Comparison of ENCODE assay signal across 9 cellular contexts in genomic region chr17:45223541-45224528, GRCh38. TPM values are rescaled to one million over a fixed set of nuclear protein-coding genes. Genes with fewer than 3 reads are reported as not detected.
DNase-seq lines count a peak whose midpoint lies in the region; ATAC-seq and TF ChIP-seq lines count a peak whose summit lies in the region.
"Had no signal": no experiment of that assay in that cellular context is flagged by ENCODE, and none has a peak within 500 bp of the region (broad histone marks: within the 10 kb centered on the region; RNA-seq: fewer than 3 reads in every experiment).

No MANE protein-coding gene starts in this region.

- peak overlapping the region; percentile 100 for H3K27ac Mint-ChIP-seq in CD8-positive, alpha-beta T cell
- H3K27ac Mint-ChIP-seq in activated naive CD8-positive, alpha-beta T cell treated with anti-CD3 and anti-CD28 coated beads, Interleukin-2, amount 10 ng/mL, durations not matched to agents 7 days and 5 days = peak overlapping the region; percentile 99

- no peak overlapping the region for H3K14ac ChIP-seq in neuronal stem cell (ENCODE audit: low read length)

- no peak overlapping the region for H2BK5ac ChIP-seq in neuronal stem cell (ENCODE audit: low read length)

- peaks cover 67% of the 10 kb centered on the region for H3K4me1 ChIP-seq in CD8-positive, alpha-beta T cell (ENCODE audit: insufficient read depth, low read length)
- H3K4me1 ChIP-seq in neuronal stem cell (ENCODE audit: control insufficient read depth in 2 of 2, insufficient read depth in 1 of 2, low read depth in 1 of 2, low read length in 2 of 2) = peaks cover 3 to 7% of the 10 kb centered on the region in 2 donors
- H3K4me1 ChIP-seq in aorta (ENCODE audit: control insufficient read depth in 1 of 2, insufficient read depth in 2 of 2, low read length in 2 of 2) = no peaks in the 10 kb centered on the region

- H2BK15ac ChIP-seq in neuronal stem cell (ENCODE audit: low read length) = no peak overlapping the region

- WGBS in neuronal stem cell (ENCODE audit: extremely low coverage in 2 of 2, insufficient read length in 2 of 2, insufficient replicate concordance in 1 of 2), 2 donors = no CpG with 5 or more reads among the region's 12 CpGs
- 89 to 96% methylated on average over 12 of the region's 12 CpGs for WGBS in aorta, 2 donors

- H4K8ac ChIP-seq in neuronal stem cell (ENCODE audit: low read depth, low read length) = no peak overlapping the region

- H2AK5ac ChIP-seq in neuronal stem cell (ENCODE audit: low read depth, low read length) = no peak overlapping the region

- no peak overlapping the region for H3K4me2 ChIP-seq in neuronal stem cell (ENCODE audit: insufficient read depth, low read length, poor library complexity, severe bottlenecking)

- H2BK120ac ChIP-seq in neuronal stem cell (ENCODE audit: low read depth, low read length) = no peak overlapping the region

- peak overlapping the region; percentile 83 for H4K91ac ChIP-seq in neuronal stem cell (ENCODE audit: low read depth, low read length, poor library complexity)

- H3K36me3 ChIP-seq in CD8-positive, alpha-beta T cell (ENCODE audit: insufficient read depth, low read length) = no peaks in the 10 kb centered on the region
- no peaks in the 10 kb centered on the region for H3K36me3 ChIP-seq in neuronal stem cell (replicated peaks in 1 of 2; ENCODE audit: control insufficient read depth in 2 of 2, insufficient read depth in 2 of 2, low read length in 2 of 2)
- H3K36me3 ChIP-seq in aorta (ENCODE audit: control insufficient read depth in 1 of 2, insufficient read depth in 2 of 2, low read length in 1 of 2) = no peaks in the 10 kb centered on the region

- peak overlapping the region; percentile 100 for H3K4me3 Mint-ChIP-seq in CD8-positive, alpha-beta T cell
- H3K4me3 Mint-ChIP-seq in activated naive CD8-positive, alpha-beta T cell treated with anti-CD3 and anti-CD28 coated beads, Interleukin-2, amount 10 ng/mL, durations not matched to agents 7 days and 5 days = peak overlapping the region; percentile 100

- H3K79me1 ChIP-seq in neuronal stem cell (ENCODE audit: low read depth, low read length) = peaks cover 1% of the 10 kb centered on the region

- no peak overlapping the region for H3K9ac ChIP-seq in neuronal stem cell (ENCODE audit: low read depth, low read length, poor library complexity)

- POLR2A ChIA-PET in CD8-positive, alpha-beta T cell (lab: Charles Lee) = interaction anchor here (2.1 to 6.5 kb wide), 6 partner anchors 7 to 93 kb away, joined by 11 to 98 read pairs (median 42); partner anchors contain the start of genes HEXIM1 and MAP3K14
- POLR2A ChIA-PET in activated naive CD8-positive, alpha-beta T cell treated with anti-CD3 and anti-CD28 coated beads, Interleukin-2, amount 10 ng/mL, durations not matched to agents 7 days and 5 days (lab: Charles Lee) = interaction anchor here (0.9 to 10.6 kb wide), 8 partner anchors 9 to 90 kb away, joined by 3 to 187 read pairs (median 22); partner anchors contain the start of genes HEXIM1 and MAP3K14

- H3K4me1 Mint-ChIP-seq in CD8-positive, alpha-beta T cell (ENCODE audit: low read depth) = peaks cover 63% of the 10 kb centered on the region
- H3K4me1 Mint-ChIP-seq in activated naive CD8-positive, alpha-beta T cell treated with anti-CD3 and anti-CD28 coated beads, Interleukin-2, amount 10 ng/mL, durations not matched to agents 7 days and 5 days = peaks cover 58% of the 10 kb centered on the region

- H2BK12ac ChIP-seq in neuronal stem cell (ENCODE audit: low read length) = no peak overlapping the region

- no peak overlapping the region for H3K4ac ChIP-seq in neuronal stem cell (ENCODE audit: low read length)

- H3K36me3 Mint-ChIP-seq in CD8-positive, alpha-beta T cell = peaks cover 32% of the 10 kb centered on the region
- H3K36me3 Mint-ChIP-seq in activated naive CD8-positive, alpha-beta T cell treated with anti-CD3 and anti-CD28 coated beads, Interleukin-2, amount 10 ng/mL, durations not matched to agents 7 days and 5 days = peaks cover 32% of the 10 kb centered on the region

- H3K18ac ChIP-seq in neuronal stem cell (ENCODE audit: low read length) = no peak overlapping the region

- H3K9me3 Mint-ChIP-seq in CD8-positive, alpha-beta T cell = no peaks in the 10 kb centered on the region
- H3K9me3 Mint-ChIP-seq in activated naive CD8-positive, alpha-beta T cell treated with anti-CD3 and anti-CD28 coated beads, Interleukin-2, amount 10 ng/mL, durations not matched to agents 7 days and 5 days = no peaks in the 10 kb centered on the region

- intact Hi-C loops in CD8-positive, alpha-beta T cell (cut with DNase I, micrococcal nuclease) = no loop called here
- intact Hi-C loops in aorta (cut with DNase I) = no loop called here

- no peaks in the 10 kb centered on the region for H3K27me3 Mint-ChIP-seq in CD8-positive, alpha-beta T cell (ENCODE audit: low read depth)
- no peaks in the 10 kb centered on the region for H3K27me3 Mint-ChIP-seq in activated naive CD8-positive, alpha-beta T cell treated with anti-CD3 and anti-CD28 coated beads, Interleukin-2, amount 10 ng/mL, durations not matched to agents 7 days and 5 days

- CTCF ChIA-PET in CD8-positive, alpha-beta T cell (lab: Charles Lee) = interaction anchor here (0.7 to 28.6 kb wide), 5 partner anchors 20 to 169 kb away, joined by 3 to 1097 read pairs (median 84); no protein-coding TSS in a partner anchor

- no peak for TF ChIP-seq CTCF in CD8-positive, alpha-beta T cell (IDR thresholded peaks at IDR 0.05)

- H3K4me3 ChIP-seq in CD8-positive, alpha-beta T cell (ENCODE audit: low read depth, low read length) = peak overlapping the region; percentile 84
- H3K4me3 ChIP-seq in neuronal stem cell (ENCODE audit: low read length in 2 of 2) = no peak overlapping the region
- no peak overlapping the region for H3K4me3 ChIP-seq in aorta (ENCODE audit: low read length in 2 of 2)

- peak; percentile 9 for ATAC-seq in CD8-positive, alpha-beta T cell
- ATAC-seq in activated naive CD8-positive, alpha-beta T cell treated with anti-CD3 and anti-CD28 coated beads, Interleukin-2, amount 10 ng/mL, durations not matched to agents 7 days and 5 days (ENCODE audit: low read depth) = peak; percentile 2
- ATAC-seq in aorta (ENCODE audit: low FRiP score) (no peak), GM19351 (IDR thresholded peaks at IDR 0.05; ENCODE audit: unreplicated experiment) (no peak)

- H2AFZ ChIP-seq in neuronal stem cell (ENCODE audit: low read length) = no peak overlapping the region

- H3K23ac ChIP-seq in neuronal stem cell (ENCODE audit: low read depth, low read length, poor library complexity) = no peak overlapping the region

- H3K27ac ChIP-seq in CD8-positive, alpha-beta T cell (ENCODE audit: low read depth, low read length) = peak overlapping the region; percentile 97
- H3K27ac ChIP-seq in neuronal stem cell (replicated peaks; ENCODE audit: low read length) (no peak overlapping the region), aorta (ENCODE audit: low read depth in 1 of 2, low read length in 2 of 2) (no peak overlapping the region)

- no peaks in the 10 kb centered on the region for H3K27me3 ChIP-seq in CD8-positive, alpha-beta T cell (ENCODE audit: insufficient read depth, low read length)
- H3K27me3 ChIP-seq in neuronal stem cell (ENCODE audit: control insufficient read depth in 3 of 3, insufficient read depth in 3 of 3, low read depth in 1 of 3, low read length in 3 of 3) = peaks cover 15 to 96% (median 52%) of the 10 kb centered on the region in 3 experiments
- H3K27me3 ChIP-seq in aorta (ENCODE audit: control insufficient read depth in 1 of 2, insufficient read depth in 2 of 2, low read length in 1 of 2) = no peaks in the 10 kb centered on the region

- peak in 4 of 7 experiments; percentile 46 to 67 (median 65) for DNase-seq in CD8-positive, alpha-beta T cell
- DNase-seq in NCI-H69 (lab: John Stamatoyannopoulos, UW) (peak; percentile 38), neuronal stem cell (ENCODE audit: low spot score) (no peak), aorta (no peak), COLO829 (ENCODE audit: low spot score) (no peak), cerebellar cortex (ENCODE audit: low spot score) (no peak)
- peak; percentile 63 for DNase-seq in activated naive CD8-positive, alpha-beta T cell treated with anti-CD3 and anti-CD28 coated beads, Interleukin-2, amount 10 ng/mL, durations not matched to agents 7 days and 5 days

- no peaks in the 10 kb centered on the region for H3K9me3 ChIP-seq in CD8-positive, alpha-beta T cell (ENCODE audit: low read length)
- H3K9me3 ChIP-seq in neuronal stem cell (replicated peaks in 1 of 2; ENCODE audit: control insufficient read depth in 2 of 2, insufficient read depth in 1 of 2, low read depth in 1 of 2, low read length in 2 of 2) (no peaks in the 10 kb centered on the region), aorta (ENCODE audit: control insufficient read depth, low read length) (no peaks in the 10 kb centered on the region)

RNA-seq across cellular contexts. Expression of gene FMNL1, which starts 2.1 kb away (rescaled TPM):
- 100 to 1,000 TPM; 527 to 558 TPM for total RNA-seq in CD8-positive, alpha-beta T cell
- 100 to 1,000 TPM; 408 to 411 TPM for total RNA-seq in activated naive CD8-positive, alpha-beta T cell treated with anti-CD3 and anti-CD28 coated beads, Interleukin-2, amount 10 ng/mL, durations not matched to agents 7 days and 5 days
- polyA plus RNA-seq in neuronal stem cell (2013, experiment 1 of 2) = 2.8 TPM
- polyA plus RNA-seq in neuronal stem cell (2013, experiment 2 of 2) = 2.9 TPM
- 10 to 100 TPM; 24.0 to 51.7 TPM for total RNA-seq in aorta
- 10 to 100 TPM in 1 of 2 donors, 1 to 10 TPM in 1; 2.2 to 11.9 TPM for polyA plus RNA-seq in aorta

RNA-seq across cellular contexts. Expression of gene SPATA32, which starts 38.1 kb away (rescaled TPM):
- under 1 TPM in 1 of 2 experiments, not detected in 1; 0.22 TPM for total RNA-seq in CD8-positive, alpha-beta T cell
- total RNA-seq in activated naive CD8-positive, alpha-beta T cell treated with anti-CD3 and anti-CD28 coated beads, Interleukin-2, amount 10 ng/mL, durations not matched to agents 7 days and 5 days = under 1 TPM; 0.53 to 0.65 TPM
- polyA plus RNA-seq in neuronal stem cell (2013, experiment 1 of 2) = 0.04 TPM
- 0.01 TPM for polyA plus RNA-seq in neuronal stem cell (2013, experiment 2 of 2)
- not detected for total RNA-seq in aorta
- not detected for polyA plus RNA-seq in aorta
- total RNA-seq: lung microvascular endothelial cell had no signal

Comparison
In these comparisons a context has a peak if more than half of its experiments do, and no peak if none do; other contexts are left out.
1. ATAC-seq: peak in CD8-positive, alpha-beta T cell (single experiment) and activated naive CD8-positive, alpha-beta T cell treated with anti-CD3 and anti-CD28 coated beads, Interleukin-2, amount 10 ng/mL, durations not matched to agents 7 days and 5 days (single experiment); none in aorta (single experiment) and GM19351 (single experiment).
2. DNase-seq: peak in CD8-positive, alpha-beta T cell (4 of 7), NCI-H69 (single experiment) and activated naive CD8-positive, alpha-beta T cell treated with anti-CD3 and anti-CD28 coated beads, Interleukin-2, amount 10 ng/mL, durations not matched to agents 7 days and 5 days (single experiment); none in neuronal stem cell (single experiment), aorta (0 of 2), COLO829 (single experiment) and cerebellar cortex (single experiment).
3. RNA of gene FMNL1, which starts 2.1 kb away (total RNA-seq): 527 to 558 TPM in CD8-positive, alpha-beta T cell and 408 to 411 TPM in activated naive CD8-positive, alpha-beta T cell treated with anti-CD3 and anti-CD28 coated beads, Interleukin-2, amount 10 ng/mL, durations not matched to agents 7 days and 5 days; 24.0 to 51.7 TPM in aorta; every median in the first group is over 4 times any median in the second.